Comparison of ENCODE assay signal across 1 cellular context in genomic region chr20:44291754-44292153, GRCh38.
TF ChIP-seq lines count a peak whose summit lies in the region.

No MANE protein-coding gene starts in this region.

TF ChIP-seq in H1, 55 proteins besides CTCF, POLR2A, EP300 and RAD21:
- TF ChIP-seq USF2 (IDR thresholded peaks at IDR 0.05; ENCODE audit: low read length): no peak
- peak; percentile 49; the same call in 1 of the 2 replicates for TF ChIP-seq YY1 (IDR thresholded peaks at IDR 0.05; ENCODE audit: low read depth, low read length)
- TF ChIP-seq CTBP2 (IDR thresholded peaks at IDR 0.05; ENCODE audit: borderline replicate concordance, insufficient read depth, insufficient read length, low read length): no peak
- peak; percentile 23; the same call in 1 of the 2 replicates for TF ChIP-seq SIX5 (IDR thresholded peaks at IDR 0.05; ENCODE audit: low read depth, low read length)
- no peak for TF ChIP-seq RBBP5 (IDR thresholded peaks at IDR 0.05; ENCODE audit: borderline replicate concordance, low read depth, low read length)
